In the genomic region with DNA sequence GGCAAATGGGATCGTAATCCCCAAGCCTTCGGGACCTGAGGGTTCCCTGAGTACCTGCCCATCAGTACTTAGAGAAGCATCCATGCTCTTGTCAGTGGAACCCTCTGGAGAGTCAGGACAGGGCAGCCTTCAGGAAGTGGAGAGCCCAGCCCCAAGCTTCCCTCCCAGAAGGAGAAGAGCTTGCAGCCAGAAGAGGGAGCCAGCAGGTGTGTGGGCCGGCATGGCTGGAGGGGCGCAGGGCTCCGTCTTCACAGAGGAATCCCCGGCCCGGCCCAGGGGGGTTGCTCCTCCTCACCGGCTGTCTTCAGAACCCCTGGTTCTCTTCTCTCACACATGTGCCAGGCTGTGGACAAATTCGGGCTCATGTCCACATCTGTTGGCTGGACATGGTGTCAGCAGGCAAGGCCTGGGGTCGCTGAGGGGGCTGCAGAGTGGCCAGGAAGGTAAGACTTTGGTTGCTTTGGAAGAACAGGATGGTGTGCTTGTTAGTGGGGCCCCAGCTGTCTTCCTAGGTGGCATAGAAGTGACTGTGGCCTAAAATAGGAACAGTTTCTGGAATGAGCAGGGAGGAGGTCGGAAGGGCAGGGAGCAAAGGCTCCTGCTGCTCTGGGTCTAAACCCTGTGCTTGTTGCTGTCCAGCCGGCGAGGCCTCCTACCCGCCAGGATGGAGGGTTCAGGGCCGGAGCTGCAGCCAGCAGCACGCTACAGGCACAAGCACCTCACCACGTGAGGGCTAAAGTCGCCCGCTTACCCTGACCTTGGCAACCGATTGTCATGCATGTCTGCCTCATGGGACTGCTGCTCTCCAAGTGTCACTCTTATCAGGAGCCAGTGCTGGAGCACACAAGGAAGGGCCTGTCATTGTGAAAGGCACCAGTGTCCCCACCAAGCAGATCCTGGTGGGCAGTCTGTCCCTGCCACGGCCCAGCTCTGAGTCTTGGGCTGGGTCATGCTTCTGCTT, we compare ENCODE assay signal across 17 cellular contexts. TPM values are rescaled to one million over a fixed set of nuclear protein-coding genes. Genes with fewer than 3 reads are reported as not detected.
DNase-seq lines count a peak whose midpoint lies in the region; ATAC-seq, FAIRE-seq and TF ChIP-seq lines count a peak whose summit lies in the region.
"Had no signal": no experiment of that assay in that cellular context is flagged by ENCODE, and none has a peak within 500 bp of the region (broad histone marks: within the 10 kb centered on the region; RNA-seq: fewer than 3 reads in every experiment).

No MANE protein-coding gene starts in this region.

- H4K20me1 ChIP-seq in MM.1S (ENCODE audit: insufficient read depth, low read length): no peaks in the 10 kb centered on the region

- no peak overlapping the region for H2BK15ac ChIP-seq in neuronal stem cell (ENCODE audit: low read length)

- FAIRE-seq in D721Med (lab: Jason Lieb, UNC): no peak

- H4K8ac ChIP-seq in neuronal stem cell (ENCODE audit: low read depth, low read length): no peak overlapping the region

- no peak for DNase-seq in D721Med (ENCODE audit: insufficient read length, low spot score)
- DNase-seq in MM.1S: peak; percentile 24
- DNase-seq in heart left ventricle: peak in 4 of 5 donors; percentile 39 to 73 (median 55)
- no peak for DNase-seq in neuronal stem cell (ENCODE audit: low spot score)
- no peak for DNase-seq in EL
- DNase-seq in HCEC 1CT: no peak
- DNase-seq: activated T-cell treated with anti-CD3 and anti-CD28 coated beads, Interleukin-2, amount 50 U/mL, for 4 hours; amniotic stem cell; CD4-positive, alpha-beta T cell; foreskin keratinocyte; NCI-H1417; NCI-H526; stimulated activated CD4-positive, alpha-beta T cell treated with anti-CD3 and anti-CD28 coated beads, Interleukin-2, amount 100 ng/mL, for 24 hours; stimulated activated naive CD4-positive, alpha-beta T cell had no signal

- ATAC-seq in heart left ventricle (peak; percentile 73 to 85 (median 80)), GM21723 (IDR thresholded peaks at IDR 0.05; ENCODE audit: unreplicated experiment) (no peak), GM18867 (IDR thresholded peaks at IDR 0.05; ENCODE audit: unreplicated experiment) (no peak)
- ATAC-seq: activated T-cell treated with anti-CD3 and anti-CD28 coated beads, Interleukin-2, amount 50 U/mL, for 4 hours; foreskin keratinocyte had no signal

- H3K14ac ChIP-seq in neuronal stem cell (ENCODE audit: low read length): peak overlapping the region; percentile 4

- intact Hi-C loops in heart left ventricle (cut with DNase I): loop anchor here in 5 of 10 donors (5.0 to 10.0 kb wide), 4 partner anchors 55 to 177 kb away; no protein-coding TSS in a partner anchor

- H3K9me2 ChIP-seq in MM.1S (replicated peaks; ENCODE audit: insufficient read depth, low read length): no peaks in the 10 kb centered on the region

- H3F3A ChIP-seq in MM.1S (ENCODE audit: insufficient read depth, low read length): peaks cover 12% of the 10 kb centered on the region

- peak overlapping the region; percentile 46; the same call in 1 of the 2 replicates for H3K9ac ChIP-seq in MM.1S (ENCODE audit: low read length)
- H3K9ac ChIP-seq in neuronal stem cell (ENCODE audit: low read depth, low read length, poor library complexity): peak overlapping the region; percentile 44

- no peak for TF ChIP-seq POLR2A in heart left ventricle (IDR thresholded peaks at IDR 0.05)

- no peak overlapping the region for H2AK5ac ChIP-seq in neuronal stem cell (ENCODE audit: low read depth, low read length)

- 42 to 62% (median 50%) methylated on average over 19 to 21 of the region's 21 CpGs for WGBS in heart left ventricle, 4 donors
- WGBS in neuronal stem cell (ENCODE audit: extremely low coverage in 2 of 2, insufficient read length in 2 of 2, insufficient replicate concordance in 1 of 2), 2 donors: no CpG with 5 or more reads among the region's 21 CpGs

- no peak overlapping the region for H2BK5ac ChIP-seq in neuronal stem cell (ENCODE audit: low read length)

- peak overlapping the region; percentile 95 for H3K27ac ChIP-seq in MM.1S (ENCODE audit: low read length)
- peak overlapping the region in 11 of 12 donors; percentile 2 to 79 (median 57) for H3K27ac ChIP-seq in heart left ventricle
- H3K27ac ChIP-seq in neuronal stem cell (replicated peaks; ENCODE audit: low read length): no peak overlapping the region
- H3K27ac ChIP-seq: foreskin keratinocyte, SJCRH30 had no signal

- H2BK120ac ChIP-seq in neuronal stem cell (ENCODE audit: low read depth, low read length): no peak overlapping the region

- H3K79me1 ChIP-seq in neuronal stem cell (ENCODE audit: low read depth, low read length): no peaks in the 10 kb centered on the region

- H3K36me3 ChIP-seq in MM.1S (replicated peaks; ENCODE audit: insufficient read depth, low read length) (no peaks in the 10 kb centered on the region), heart left ventricle (no peaks in the 10 kb centered on the region), neuronal stem cell (replicated peaks in 1 of 2; ENCODE audit: control insufficient read depth in 2 of 2, insufficient read depth in 2 of 2, low read length in 2 of 2) (no peaks in the 10 kb centered on the region)
- H3K36me3 ChIP-seq: SJCRH30 had no signal

- no peak overlapping the region for H3K18ac ChIP-seq in neuronal stem cell (ENCODE audit: low read length)

- H2BK12ac ChIP-seq in neuronal stem cell (ENCODE audit: low read length): no peak overlapping the region

- H3K27me3 ChIP-seq in MM.1S (replicated peaks; ENCODE audit: insufficient read depth, low read length): peaks cover 5% of the 10 kb centered on the region; the same call in 1 of the 2 replicates
- peaks cover 0 to 26% (median 0%) of the 10 kb centered on the region in 9 donors for H3K27me3 ChIP-seq in heart left ventricle
- H3K27me3 ChIP-seq in neuronal stem cell (ENCODE audit: control insufficient read depth in 3 of 3, insufficient read depth in 3 of 3, low read depth in 1 of 3, low read length in 3 of 3): peaks cover 0 to 80% (median 0%) of the 10 kb centered on the region in 3 experiments

- H3K4me2 ChIP-seq in MM.1S (ENCODE audit: low read depth, low read length): peak overlapping the region; percentile 83
- no peak overlapping the region for H3K4me2 ChIP-seq in neuronal stem cell (ENCODE audit: insufficient read depth, low read length, poor library complexity, severe bottlenecking)

- peak; percentile 22 for TF ChIP-seq CTCF in D721Med (IDR thresholded peaks at IDR 0.05; ENCODE audit: insufficient read depth, missing control alignments)
- no peak for TF ChIP-seq CTCF in MM.1S (IDR thresholded peaks at IDR 0.05; ENCODE audit: low read length)
- peak in 5 of 12 donors; percentile 6 to 47 (median 38) for TF ChIP-seq CTCF in heart left ventricle (IDR thresholded peaks at IDR 0.05)

- H3K79me2 ChIP-seq in MM.1S (ENCODE audit: low read length): no peaks in the 10 kb centered on the region

- H3K4ac ChIP-seq in neuronal stem cell (ENCODE audit: low read length): no peak overlapping the region

- H3K4me1 ChIP-seq in MM.1S (ENCODE audit: low read length) (peaks cover 25% of the 10 kb centered on the region), heart left ventricle (peaks cover 0 to 17% (median 10%) of the 10 kb centered on the region in 12 donors), neuronal stem cell (ENCODE audit: control insufficient read depth in 2 of 2, insufficient read depth in 1 of 2, low read depth in 1 of 2, low read length in 2 of 2) (peaks cover 0 to 1% of the 10 kb centered on the region in 2 donors)
- H3K4me1 ChIP-seq: foreskin keratinocyte had no signal

- no peak overlapping the region for H4K91ac ChIP-seq in neuronal stem cell (ENCODE audit: low read depth, low read length, poor library complexity)

- peak overlapping the region; percentile 63 for H2AFZ ChIP-seq in MM.1S (ENCODE audit: low read length)
- H2AFZ ChIP-seq in neuronal stem cell (ENCODE audit: low read length): no peak overlapping the region

- H3K9me3 ChIP-seq in MM.1S (replicated peaks; ENCODE audit: insufficient read depth, low read length) (no peaks in the 10 kb centered on the region), heart left ventricle (no peaks in the 10 kb centered on the region), neuronal stem cell (replicated peaks in 1 of 2; ENCODE audit: control insufficient read depth in 2 of 2, insufficient read depth in 1 of 2, low read depth in 1 of 2, low read length in 2 of 2) (peaks cover 0 to 2% of the 10 kb centered on the region in 2 donors)
- H3K9me3 ChIP-seq: SJCRH30 had no signal

- H3K4me3 ChIP-seq in MM.1S (ENCODE audit: low read length) (peak overlapping the region; percentile 14; the same call in 1 of the 2 replicates), heart left ventricle (no peak overlapping the region), neuronal stem cell (ENCODE audit: low read length in 2 of 2) (no peak overlapping the region)
- H3K4me3 ChIP-seq: SJCRH30 had no signal

- no peak overlapping the region for H3K23ac ChIP-seq in neuronal stem cell (ENCODE audit: low read depth, low read length, poor library complexity)

RNA-seq across cellular contexts. Expression of a gene that starts 58.7 kb away (rescaled TPM):
- 10 to 100 TPM; 45.5 to 87.9 (median 52.9) TPM for total RNA-seq in heart left ventricle
- polyA plus RNA-seq in heart left ventricle: 10 to 100 TPM; 54.9 to 55.8 TPM
- 36.1 TPM for polyA plus RNA-seq in neuronal stem cell (2013, experiment 1 of 2)
- 36.3 TPM for polyA plus RNA-seq in neuronal stem cell (2013, experiment 2 of 2)

Comparison
In these comparisons a context has a peak if more than half of its experiments do, and no peak if none do; other contexts are left out.
1. DNase-seq: peak in MM.1S (single experiment) and heart left ventricle (4 of 5); none in D721Med (single experiment), neuronal stem cell (single experiment), EL (single experiment) and HCEC 1CT (single experiment).
2. ATAC-seq: peak in heart left ventricle (4 of 4); none in GM21723 (single experiment) and GM18867 (single experiment).